ENCODE assay signal across 1 cellular context in genomic region chr22:25840883-25841282, GRCh38.
TF ChIP-seq lines count a peak whose summit lies in the region.

No MANE protein-coding gene starts in this region.

TF ChIP-seq in GM12878, 131 proteins besides CTCF, POLR2A, EP300 and RAD21 (continued from another document and continues in another):
- no peak for TF ChIP-seq BMI1 (IDR thresholded peaks at IDR 0.05; ENCODE audit: borderline replicate concordance)
- TF ChIP-seq, protein P1, sequence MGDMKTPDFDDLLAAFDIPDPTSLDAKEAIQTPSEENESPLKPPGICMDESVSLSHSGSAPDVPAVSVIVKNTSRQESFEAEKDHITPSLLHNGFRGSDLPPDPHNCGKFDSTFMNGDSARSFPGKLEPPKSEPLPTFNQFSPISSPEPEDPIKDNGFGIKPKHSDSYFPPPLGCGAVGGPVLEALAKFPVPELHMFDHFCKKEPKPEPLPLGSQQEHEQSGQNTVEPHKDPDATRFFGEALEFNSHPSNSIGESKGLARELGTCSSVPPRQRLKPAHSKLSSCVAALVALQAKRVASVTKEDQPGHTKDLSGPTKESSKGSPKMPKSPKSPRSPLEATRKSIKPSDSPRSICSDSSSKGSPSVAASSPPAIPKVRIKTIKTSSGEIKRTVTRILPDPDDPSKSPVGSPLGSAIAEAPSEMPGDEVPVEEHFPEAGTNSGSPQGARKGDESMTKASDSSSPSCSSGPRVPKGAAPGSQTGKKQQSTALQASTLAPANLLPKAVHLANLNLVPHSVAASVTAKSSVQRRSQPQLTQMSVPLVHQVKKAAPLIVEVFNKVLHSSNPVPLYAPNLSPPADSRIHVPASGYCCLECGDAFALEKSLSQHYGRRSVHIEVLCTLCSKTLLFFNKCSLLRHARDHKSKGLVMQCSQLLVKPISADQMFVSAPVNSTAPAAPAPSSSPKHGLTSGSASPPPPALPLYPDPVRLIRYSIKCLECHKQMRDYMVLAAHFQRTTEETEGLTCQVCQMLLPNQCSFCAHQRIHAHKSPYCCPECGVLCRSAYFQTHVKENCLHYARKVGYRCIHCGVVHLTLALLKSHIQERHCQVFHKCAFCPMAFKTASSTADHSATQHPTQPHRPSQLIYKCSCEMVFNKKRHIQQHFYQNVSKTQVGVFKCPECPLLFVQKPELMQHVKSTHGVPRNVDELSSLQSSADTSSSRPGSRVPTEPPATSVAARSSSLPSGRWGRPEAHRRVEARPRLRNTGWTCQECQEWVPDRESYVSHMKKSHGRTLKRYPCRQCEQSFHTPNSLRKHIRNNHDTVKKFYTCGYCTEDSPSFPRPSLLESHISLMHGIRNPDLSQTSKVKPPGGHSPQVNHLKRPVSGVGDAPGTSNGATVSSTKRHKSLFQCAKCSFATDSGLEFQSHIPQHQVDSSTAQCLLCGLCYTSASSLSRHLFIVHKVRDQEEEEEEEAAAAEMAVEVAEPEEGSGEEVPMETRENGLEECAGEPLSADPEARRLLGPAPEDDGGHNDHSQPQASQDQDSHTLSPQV (IDR thresholded peaks at IDR 0.05), result no peak
- peak; percentile 78 for TF ChIP-seq MTA2 (IDR thresholded peaks at IDR 0.05; ENCODE audit: low read depth)
- TF ChIP-seq CBFB (IDR thresholded peaks at IDR 0.05; ENCODE audit: low read depth), result no peak
- TF ChIP-seq, protein P2, sequence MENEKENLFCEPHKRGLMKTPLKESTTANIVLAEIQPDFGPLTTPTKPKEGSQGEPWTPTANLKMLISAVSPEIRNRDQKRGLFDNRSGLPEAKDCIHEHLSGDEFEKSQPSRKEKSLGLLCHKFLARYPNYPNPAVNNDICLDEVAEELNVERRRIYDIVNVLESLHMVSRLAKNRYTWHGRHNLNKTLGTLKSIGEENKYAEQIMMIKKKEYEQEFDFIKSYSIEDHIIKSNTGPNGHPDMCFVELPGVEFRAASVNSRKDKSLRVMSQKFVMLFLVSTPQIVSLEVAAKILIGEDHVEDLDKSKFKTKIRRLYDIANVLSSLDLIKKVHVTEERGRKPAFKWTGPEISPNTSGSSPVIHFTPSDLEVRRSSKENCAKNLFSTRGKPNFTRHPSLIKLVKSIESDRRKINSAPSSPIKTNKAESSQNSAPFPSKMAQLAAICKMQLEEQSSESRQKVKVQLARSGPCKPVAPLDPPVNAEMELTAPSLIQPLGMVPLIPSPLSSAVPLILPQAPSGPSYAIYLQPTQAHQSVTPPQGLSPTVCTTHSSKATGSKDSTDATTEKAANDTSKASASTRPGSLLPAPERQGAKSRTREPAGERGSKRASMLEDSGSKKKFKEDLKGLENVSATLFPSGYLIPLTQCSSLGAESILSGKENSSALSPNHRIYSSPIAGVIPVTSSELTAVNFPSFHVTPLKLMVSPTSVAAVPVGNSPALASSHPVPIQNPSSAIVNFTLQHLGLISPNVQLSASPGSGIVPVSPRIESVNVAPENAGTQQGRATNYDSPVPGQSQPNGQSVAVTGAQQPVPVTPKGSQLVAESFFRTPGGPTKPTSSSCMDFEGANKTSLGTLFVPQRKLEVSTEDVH (IDR thresholded peaks at IDR 0.05; ENCODE audit: low read depth, partially characterized antibody), result no peak
- TF ChIP-seq, protein P3, sequence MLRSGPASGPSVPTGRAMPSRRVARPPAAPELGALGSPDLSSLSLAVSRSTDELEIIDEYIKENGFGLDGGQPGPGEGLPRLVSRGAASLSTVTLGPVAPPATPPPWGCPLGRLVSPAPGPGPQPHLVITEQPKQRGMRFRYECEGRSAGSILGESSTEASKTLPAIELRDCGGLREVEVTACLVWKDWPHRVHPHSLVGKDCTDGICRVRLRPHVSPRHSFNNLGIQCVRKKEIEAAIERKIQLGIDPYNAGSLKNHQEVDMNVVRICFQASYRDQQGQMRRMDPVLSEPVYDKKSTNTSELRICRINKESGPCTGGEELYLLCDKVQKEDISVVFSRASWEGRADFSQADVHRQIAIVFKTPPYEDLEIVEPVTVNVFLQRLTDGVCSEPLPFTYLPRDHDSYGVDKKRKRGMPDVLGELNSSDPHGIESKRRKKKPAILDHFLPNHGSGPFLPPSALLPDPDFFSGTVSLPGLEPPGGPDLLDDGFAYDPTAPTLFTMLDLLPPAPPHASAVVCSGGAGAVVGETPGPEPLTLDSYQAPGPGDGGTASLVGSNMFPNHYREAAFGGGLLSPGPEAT (IDR thresholded peaks at IDR 0.05; ENCODE audit: low read depth), result peak; percentile 52; the same call in 1 of the 2 replicates
- no peak for TF ChIP-seq ZNF622 (IDR thresholded peaks at IDR 0.05)
- peak; percentile 29; the same call in 1 of the 2 replicates for TF ChIP-seq RUNX3 (IDR thresholded peaks at IDR 0.05; ENCODE audit: low read length)
- TF ChIP-seq, protein P4, sequence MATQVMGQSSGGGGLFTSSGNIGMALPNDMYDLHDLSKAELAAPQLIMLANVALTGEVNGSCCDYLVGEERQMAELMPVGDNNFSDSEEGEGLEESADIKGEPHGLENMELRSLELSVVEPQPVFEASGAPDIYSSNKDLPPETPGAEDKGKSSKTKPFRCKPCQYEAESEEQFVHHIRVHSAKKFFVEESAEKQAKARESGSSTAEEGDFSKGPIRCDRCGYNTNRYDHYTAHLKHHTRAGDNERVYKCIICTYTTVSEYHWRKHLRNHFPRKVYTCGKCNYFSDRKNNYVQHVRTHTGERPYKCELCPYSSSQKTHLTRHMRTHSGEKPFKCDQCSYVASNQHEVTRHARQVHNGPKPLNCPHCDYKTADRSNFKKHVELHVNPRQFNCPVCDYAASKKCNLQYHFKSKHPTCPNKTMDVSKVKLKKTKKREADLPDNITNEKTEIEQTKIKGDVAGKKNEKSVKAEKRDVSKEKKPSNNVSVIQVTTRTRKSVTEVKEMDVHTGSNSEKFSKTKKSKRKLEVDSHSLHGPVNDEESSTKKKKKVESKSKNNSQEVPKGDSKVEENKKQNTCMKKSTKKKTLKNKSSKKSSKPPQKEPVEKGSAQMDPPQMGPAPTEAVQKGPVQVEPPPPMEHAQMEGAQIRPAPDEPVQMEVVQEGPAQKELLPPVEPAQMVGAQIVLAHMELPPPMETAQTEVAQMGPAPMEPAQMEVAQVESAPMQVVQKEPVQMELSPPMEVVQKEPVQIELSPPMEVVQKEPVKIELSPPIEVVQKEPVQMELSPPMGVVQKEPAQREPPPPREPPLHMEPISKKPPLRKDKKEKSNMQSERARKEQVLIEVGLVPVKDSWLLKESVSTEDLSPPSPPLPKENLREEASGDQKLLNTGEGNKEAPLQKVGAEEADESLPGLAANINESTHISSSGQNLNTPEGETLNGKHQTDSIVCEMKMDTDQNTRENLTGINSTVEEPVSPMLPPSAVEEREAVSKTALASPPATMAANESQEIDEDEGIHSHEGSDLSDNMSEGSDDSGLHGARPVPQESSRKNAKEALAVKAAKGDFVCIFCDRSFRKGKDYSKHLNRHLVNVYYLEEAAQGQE (IDR thresholded peaks at IDR 0.05; ENCODE audit: low read depth, low read length), result no peak
- TF ChIP-seq IRF5 (IDR thresholded peaks at IDR 0.05; ENCODE audit: borderline replicate concordance), result no peak
- no peak for TF ChIP-seq SMC3 (IDR thresholded peaks at IDR 0.05; ENCODE audit: borderline replicate concordance, low read length)
- peak; percentile 59; the same call in 1 of the 2 replicates for TF ChIP-seq IKZF1 (conservative IDR thresholded peaks at IDR 0.05)
- no peak for TF ChIP-seq TARDBP (IDR thresholded peaks at IDR 0.05; ENCODE audit: borderline replicate concordance)
- peak; percentile 69 for TF ChIP-seq EED (IDR thresholded peaks at IDR 0.05; ENCODE audit: low read depth)
- no peak for TF ChIP-seq NFYA (IDR thresholded peaks at IDR 0.05; ENCODE audit: borderline replicate concordance, low read depth, low read length)
- no peak for TF ChIP-seq ZBTB33 (IDR thresholded peaks at IDR 0.05)
- TF ChIP-seq, protein P5, sequence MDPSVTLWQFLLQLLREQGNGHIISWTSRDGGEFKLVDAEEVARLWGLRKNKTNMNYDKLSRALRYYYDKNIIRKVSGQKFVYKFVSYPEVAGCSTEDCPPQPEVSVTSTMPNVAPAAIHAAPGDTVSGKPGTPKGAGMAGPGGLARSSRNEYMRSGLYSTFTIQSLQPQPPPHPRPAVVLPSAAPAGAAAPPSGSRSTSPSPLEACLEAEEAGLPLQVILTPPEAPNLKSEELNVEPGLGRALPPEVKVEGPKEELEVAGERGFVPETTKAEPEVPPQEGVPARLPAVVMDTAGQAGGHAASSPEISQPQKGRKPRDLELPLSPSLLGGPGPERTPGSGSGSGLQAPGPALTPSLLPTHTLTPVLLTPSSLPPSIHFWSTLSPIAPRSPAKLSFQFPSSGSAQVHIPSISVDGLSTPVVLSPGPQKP (IDR thresholded peaks at IDR 0.05; ENCODE audit: low read depth, low read length), result no peak
- TF ChIP-seq CHD4 (IDR thresholded peaks at IDR 0.05), result no peak
- TF ChIP-seq IRF3 (IDR thresholded peaks at IDR 0.05), result no peak
- TF ChIP-seq NRF1 (conservative IDR thresholded peaks at IDR 0.05; ENCODE audit: low read depth, low read length), result no peak
- TF ChIP-seq SMAD1 (IDR thresholded peaks at IDR 0.05; ENCODE audit: low read depth, partially characterized antibody), result no peak
- TF ChIP-seq, protein P6, sequence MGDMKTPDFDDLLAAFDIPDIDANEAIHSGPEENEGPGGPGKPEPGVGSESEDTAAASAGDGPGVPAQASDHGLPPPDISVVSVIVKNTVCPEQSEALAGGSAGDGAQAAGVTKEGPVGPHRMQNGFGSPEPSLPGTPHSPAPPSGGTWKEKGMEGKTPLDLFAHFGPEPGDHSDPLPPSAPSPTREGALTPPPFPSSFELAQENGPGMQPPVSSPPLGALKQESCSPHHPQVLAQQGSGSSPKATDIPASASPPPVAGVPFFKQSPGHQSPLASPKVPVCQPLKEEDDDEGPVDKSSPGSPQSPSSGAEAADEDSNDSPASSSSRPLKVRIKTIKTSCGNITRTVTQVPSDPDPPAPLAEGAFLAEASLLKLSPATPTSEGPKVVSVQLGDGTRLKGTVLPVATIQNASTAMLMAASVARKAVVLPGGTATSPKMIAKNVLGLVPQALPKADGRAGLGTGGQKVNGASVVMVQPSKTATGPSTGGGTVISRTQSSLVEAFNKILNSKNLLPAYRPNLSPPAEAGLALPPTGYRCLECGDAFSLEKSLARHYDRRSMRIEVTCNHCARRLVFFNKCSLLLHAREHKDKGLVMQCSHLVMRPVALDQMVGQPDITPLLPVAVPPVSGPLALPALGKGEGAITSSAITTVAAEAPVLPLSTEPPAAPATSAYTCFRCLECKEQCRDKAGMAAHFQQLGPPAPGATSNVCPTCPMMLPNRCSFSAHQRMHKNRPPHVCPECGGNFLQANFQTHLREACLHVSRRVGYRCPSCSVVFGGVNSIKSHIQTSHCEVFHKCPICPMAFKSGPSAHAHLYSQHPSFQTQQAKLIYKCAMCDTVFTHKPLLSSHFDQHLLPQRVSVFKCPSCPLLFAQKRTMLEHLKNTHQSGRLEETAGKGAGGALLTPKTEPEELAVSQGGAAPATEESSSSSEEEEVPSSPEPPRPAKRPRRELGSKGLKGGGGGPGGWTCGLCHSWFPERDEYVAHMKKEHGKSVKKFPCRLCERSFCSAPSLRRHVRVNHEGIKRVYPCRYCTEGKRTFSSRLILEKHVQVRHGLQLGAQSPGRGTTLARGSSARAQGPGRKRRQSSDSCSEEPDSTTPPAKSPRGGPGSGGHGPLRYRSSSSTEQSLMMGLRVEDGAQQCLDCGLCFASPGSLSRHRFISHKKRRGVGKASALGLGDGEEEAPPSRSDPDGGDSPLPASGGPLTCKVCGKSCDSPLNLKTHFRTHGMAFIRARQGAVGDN (IDR thresholded peaks at IDR 0.05), result no peak
- TF ChIP-seq TCF12 (IDR thresholded peaks at IDR 0.05; ENCODE audit: low read depth, low read length), result no peak
- no peak for TF ChIP-seq SIX5 (IDR thresholded peaks at IDR 0.05; ENCODE audit: low read depth, low read length, severe bottlenecking)
- no peak for TF ChIP-seq TCF3 (IDR thresholded peaks at IDR 0.05; ENCODE audit: borderline replicate concordance, insufficient read depth, low read depth, low read length)
- no peak for TF ChIP-seq NFXL1 (IDR thresholded peaks at IDR 0.05; ENCODE audit: borderline replicate concordance)
